ENCODE assay signal across 32 cellular contexts in the genomic region with DNA sequence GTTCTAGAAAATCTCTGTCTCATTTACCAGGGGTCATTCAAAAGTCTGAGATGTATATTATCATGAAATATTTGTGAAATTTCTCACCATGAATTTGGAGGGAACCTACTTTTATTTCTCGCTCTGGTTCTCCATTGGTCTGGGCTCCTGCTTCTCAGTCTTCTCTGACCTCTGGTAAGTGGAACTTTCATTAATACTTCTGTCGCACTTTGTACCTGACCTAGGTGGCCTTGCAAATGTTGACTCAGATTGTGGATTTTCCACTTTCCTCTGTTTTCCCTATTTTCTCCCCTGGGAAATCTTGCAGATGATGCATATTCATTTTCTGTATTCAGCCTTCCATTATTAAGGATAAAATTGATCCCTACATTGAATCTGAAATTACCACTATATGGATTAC.
"Had no signal": no experiment of that assay in that cellular context is flagged by ENCODE, and none has a peak within 500 bp of the region (broad histone marks: within the 10 kb centered on the region; RNA-seq: fewer than 3 reads in every experiment).

No MANE protein-coding gene starts in this region.

- H3K9me3 ChIP-seq: ascending aorta, breast epithelium, colonic mucosa, esophagus muscularis mucosa, gastrocnemius medialis, heart left ventricle had no signal

- H3K4me3 ChIP-seq: ascending aorta, breast epithelium, cardiac muscle cell, colonic mucosa, esophagus muscularis mucosa, gastrocnemius medialis, heart left ventricle had no signal

- H3K9me3 Mint-ChIP-seq: activated B cell treated with CpG ODN at 0.5 μM for 24 hours; activated CD4-positive, alpha-beta memory T cell treated with anti-CD3 and anti-CD28 coated beads for 36 hours; activated CD4-positive, alpha-beta T cell treated with anti-CD3 and anti-CD28 coated beads, Interleukin-2, amount 10 ng/mL, durations not matched to agents 24 days and 14 days; activated naive CD4-positive, alpha-beta T cell treated with anti-CD3 and anti-CD28 coated beads, Interleukin-2, amount 10 ng/mL, durations not matched to agents 7 days and 5 days; activated naive CD4-positive, alpha-beta T cell treated with anti-CD3 and anti-CD28 coated beads, Interleukin-2, amount 50 U/mL, for 72 hours; activated naive CD8-positive, alpha-beta T cell treated with anti-CD3 and anti-CD28 coated beads, Interleukin-2, amount 50 U/mL, for 24 hours; activated T-cell treated with anti-CD3 and anti-CD28 coated beads, Interleukin-2, amount 50 U/mL, for 72 hours; brain; endodermal cell; T-cell; T-helper 1 cell treated with Interleukin-12 subunit alpha and Interleukin-12 subunit beta and Interleukin-4 antibody, amounts not matched to agents 30 μg/mL and 1 μg/mL, for 36 hours; T-helper 2 cell treated with Interferon-gamma antibody and Interleukin-4, amounts not matched to agents 5 μg/mL and 100 μg/mL, for 36 hours had no signal

- H3K27me3 Mint-ChIP-seq: activated B cell treated with CpG ODN at 0.5 μM for 24 hours; activated CD4-positive, alpha-beta memory T cell treated with anti-CD3 and anti-CD28 coated beads for 36 hours; activated CD4-positive, alpha-beta T cell treated with anti-CD3 and anti-CD28 coated beads, Interleukin-2, amount 10 ng/mL, durations not matched to agents 24 days and 14 days; activated naive CD4-positive, alpha-beta T cell treated with anti-CD3 and anti-CD28 coated beads, Interleukin-2, amount 10 ng/mL, durations not matched to agents 7 days and 5 days; activated naive CD8-positive, alpha-beta T cell treated with anti-CD3 and anti-CD28 coated beads, Interleukin-2, amount 50 U/mL, for 24 hours; brain; T-cell had no signal

- H3K4me3 Mint-ChIP-seq: activated B cell treated with CpG ODN at 0.5 μM for 24 hours; activated CD4-positive, alpha-beta memory T cell treated with anti-CD3 and anti-CD28 coated beads for 36 hours; activated CD4-positive, alpha-beta T cell treated with anti-CD3 and anti-CD28 coated beads, Interleukin-2, amount 10 ng/mL, durations not matched to agents 24 days and 14 days; activated naive CD4-positive, alpha-beta T cell treated with anti-CD3 and anti-CD28 coated beads, Interleukin-2, amount 10 ng/mL, durations not matched to agents 7 days and 5 days; activated naive CD8-positive, alpha-beta T cell treated with anti-CD3 and anti-CD28 coated beads, Interleukin-2, amount 50 U/mL, for 24 hours; activated T-cell treated with anti-CD3 and anti-CD28 coated beads, Interleukin-2, amount 50 U/mL, for 72 hours; brain; endodermal cell; T-cell; T-helper 1 cell treated with Interleukin-12 subunit alpha and Interleukin-12 subunit beta and Interleukin-4 antibody, amounts not matched to agents 30 μg/mL and 1 μg/mL, for 36 hours; T-helper 2 cell treated with Interferon-gamma antibody and Interleukin-4, amounts not matched to agents 5 μg/mL and 100 μg/mL, for 36 hours had no signal

- H3K27me3 ChIP-seq: ascending aorta, breast epithelium, cardiac muscle cell, colonic mucosa, esophagus muscularis mucosa, foreskin keratinocyte, gastrocnemius medialis, heart left ventricle had no signal

- ATAC-seq: activated naive CD8-positive, alpha-beta T cell treated with anti-CD3 and anti-CD28 coated beads, Interleukin-2, amount 50 U/mL, for 24 hours; foreskin keratinocyte; gastrocnemius medialis; heart left ventricle; T-cell had no signal

- H3K36me3 ChIP-seq: breast epithelium had no signal

- DNase-seq: activated B cell treated with CpG ODN at 0.5 μM for 24 hours; activated CD4-positive, alpha-beta T cell treated with anti-CD3 and anti-CD28 coated beads, Interleukin-2, amount 10 ng/mL, durations not matched to agents 24 days and 14 days; activated CD8-positive, alpha-beta memory T cell treated with anti-CD3 and anti-CD28 coated beads for 24 hours; activated gamma-delta T cell; activated naive CD4-positive, alpha-beta T cell; activated naive CD4-positive, alpha-beta T cell treated with anti-CD3 and anti-CD28 coated beads, Interleukin-2, amount 10 ng/mL, durations not matched to agents 7 days and 5 days; activated naive CD8-positive, alpha-beta T cell treated with anti-CD3 and anti-CD28 coated beads, Interleukin-2, amount 50 U/mL, for 24 hours; activated T-cell treated with anti-CD3 and anti-CD28 coated beads, Interleukin-2, amount 50 U/mL, for 1 hour; central memory CD4-positive, alpha-beta T cell; cerebellar nuclear complex; colonic mucosa; effector memory CD4-positive, alpha-beta T cell; endodermal cell; erythroblast; foreskin keratinocyte; gastrocnemius medialis; glutamatergic neuron; heart left ventricle; SW 1271; T-cell; T1000; WERI-Rb-1 had no signal

- H3K4me1 ChIP-seq: ascending aorta, breast epithelium, colonic mucosa, foreskin keratinocyte, gastrocnemius medialis had no signal

- H3K27ac Mint-ChIP-seq: activated B cell treated with CpG ODN at 0.5 μM for 24 hours; activated CD4-positive, alpha-beta memory T cell treated with anti-CD3 and anti-CD28 coated beads for 36 hours; activated CD4-positive, alpha-beta T cell treated with anti-CD3 and anti-CD28 coated beads, Interleukin-2, amount 10 ng/mL, durations not matched to agents 24 days and 14 days; activated naive CD4-positive, alpha-beta T cell treated with anti-CD3 and anti-CD28 coated beads, Interleukin-2, amount 10 ng/mL, durations not matched to agents 7 days and 5 days; activated naive CD4-positive, alpha-beta T cell treated with anti-CD3 and anti-CD28 coated beads, Interleukin-2, amount 50 U/mL, for 72 hours; activated naive CD8-positive, alpha-beta T cell treated with anti-CD3 and anti-CD28 coated beads, Interleukin-2, amount 50 U/mL, for 24 hours; endodermal cell; T-helper 1 cell treated with Interleukin-12 subunit alpha and Interleukin-12 subunit beta and Interleukin-4 antibody, amounts not matched to agents 30 μg/mL and 1 μg/mL, for 36 hours; T-helper 2 cell treated with Interferon-gamma antibody and Interleukin-4, amounts not matched to agents 5 μg/mL and 100 μg/mL, for 36 hours had no signal

- H3K27ac ChIP-seq: ascending aorta, breast epithelium, cardiac muscle cell, colonic mucosa, esophagus muscularis mucosa, foreskin keratinocyte, gastrocnemius medialis, heart left ventricle, WERI-Rb-1 had no signal

- H3K4me1 Mint-ChIP-seq: activated naive CD4-positive, alpha-beta T cell treated with anti-CD3 and anti-CD28 coated beads, Interleukin-2, amount 10 ng/mL, durations not matched to agents 7 days and 5 days had no signal
